In genomic region chr17:38749222-38750043, GRCh38 we compare ENCODE assay signal across 1 cellular context.
TF ChIP-seq lines count a peak whose summit lies in the region.

No MANE protein-coding gene starts in this region.

TF ChIP-seq in GM12878, 131 proteins besides CTCF, POLR2A, EP300 and RAD21 (continued from another document and continues in another):
- TF ChIP-seq MLLT1 (IDR thresholded peaks at IDR 0.05) (peak; percentile 39; the same call in 1 of the 2 replicates), YBX1 (IDR thresholded peaks at IDR 0.05) (no peak), MAX (IDR thresholded peaks at IDR 0.05; ENCODE audit: low read depth, low read length) (peak; percentile 70; the same call in 1 of the 2 replicates), RB1 (IDR thresholded peaks at IDR 0.05; ENCODE audit: borderline replicate concordance) (no peak), PKNOX1 (IDR thresholded peaks at IDR 0.05) (no peak), SRF (IDR thresholded peaks at IDR 0.05; ENCODE audit: low read depth in 2 of 2, low read length in 2 of 2) (no peak), ASH2L (IDR thresholded peaks at IDR 0.05; ENCODE audit: borderline replicate concordance, low read depth) (no peak), MYB (IDR thresholded peaks at IDR 0.05; ENCODE audit: borderline replicate concordance, low read depth, low read length) (no peak), EED (IDR thresholded peaks at IDR 0.05; ENCODE audit: low read depth) (no peak; the same call in none of the 2 replicates), ZBTB4 (CRISPR knock-in tag; IDR thresholded peaks at IDR 0.05) (no peak), BACH1 (IDR thresholded peaks at IDR 0.05; ENCODE audit: borderline replicate concordance) (no peak), PAX8 (IDR thresholded peaks at IDR 0.05) (no peak), ZBTB40 (IDR thresholded peaks at IDR 0.05; ENCODE audit: borderline replicate concordance) (peak; percentile 59; the same call in 1 of the 2 replicates), POU2F2 (IDR thresholded peaks at IDR 0.05; ENCODE audit: borderline replicate concordance, low read depth, low read length) (no peak), FOS (IDR thresholded peaks at IDR 0.05; ENCODE audit: borderline replicate concordance, extremely low read depth, insufficient read length) (no peak), TCF3 (IDR thresholded peaks at IDR 0.05; ENCODE audit: borderline replicate concordance, insufficient read depth, low read depth, low read length) (no peak), MYC (IDR thresholded peaks at IDR 0.05; ENCODE audit: insufficient read depth, insufficient read length, insufficient replicate concordance, low read length, severe bottlenecking) (no peak), PAX5 (IDR thresholded peaks at IDR 0.05; ENCODE audit: borderline replicate concordance, low read depth, low read length) (no peak), POLR2AphosphoS5 (IDR thresholded peaks at IDR 0.05; ENCODE audit: low read length) (no peak), IRF3 (IDR thresholded peaks at IDR 0.05) (no peak), CHD4 (IDR thresholded peaks at IDR 0.05) (no peak), SKIL (IDR thresholded peaks at IDR 0.05; ENCODE audit: low read depth, poor library complexity, severe bottlenecking) (no peak), CBX3 (IDR thresholded peaks at IDR 0.05; ENCODE audit: borderline replicate concordance, low read depth) (no peak), BCLAF1 (IDR thresholded peaks at IDR 0.05) (no peak), NRF1 (conservative IDR thresholded peaks at IDR 0.05; ENCODE audit: low read depth, low read length) (no peak), IKZF1 (conservative IDR thresholded peaks at IDR 0.05) (peak; percentile 88), HDAC6 (IDR thresholded peaks at IDR 0.05; ENCODE audit: unreplicated experiment) (no peak), ZNF207 (IDR thresholded peaks at IDR 0.05; ENCODE audit: borderline replicate concordance) (no peak), BCL3 (IDR thresholded peaks at IDR 0.05; ENCODE audit: borderline replicate concordance, insufficient read depth, low read depth, low read length, poor library complexity, severe bottlenecking) (no peak), RELB (IDR thresholded peaks at IDR 0.05; ENCODE audit: low read depth) (peak; percentile 56), KLF5 (IDR thresholded peaks at IDR 0.05; ENCODE audit: partially characterized antibody) (no peak), TARDBP (IDR thresholded peaks at IDR 0.05; ENCODE audit: borderline replicate concordance) (no peak), KDM1A (IDR thresholded peaks at IDR 0.05; ENCODE audit: borderline replicate concordance) (no peak), EGR1 (IDR thresholded peaks at IDR 0.05; ENCODE audit: borderline replicate concordance in 1 of 2, low read depth in 2 of 2, low read length in 2 of 2) (peak in 1 of 2 experiments; percentile 87; a peak in 1 of 3 replicates), SMAD1 (IDR thresholded peaks at IDR 0.05; ENCODE audit: low read depth, partially characterized antibody) (no peak)
